Comparison of ENCODE assay signal across 17 cellular contexts in the genomic region with DNA sequence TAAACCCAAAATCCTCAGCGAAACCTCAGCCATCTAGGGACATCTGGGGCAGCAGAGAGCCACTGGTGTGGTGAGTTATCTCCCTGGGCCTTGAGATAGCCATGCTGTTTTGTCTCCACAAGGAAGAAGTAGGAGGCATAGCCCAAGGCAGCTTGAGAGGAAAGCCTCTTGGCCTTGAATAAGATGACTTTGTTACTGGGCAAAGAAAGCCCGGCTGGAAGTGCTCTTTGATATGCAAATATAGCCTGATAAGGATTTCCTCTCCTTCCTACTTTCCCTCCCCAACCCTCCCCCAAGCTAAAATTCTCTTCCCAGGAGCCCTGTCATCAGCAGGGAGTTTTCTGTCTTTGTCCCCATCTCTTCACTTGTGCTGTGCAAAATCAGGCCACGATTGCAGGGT.
DNase-seq lines count a peak whose midpoint lies in the region; ATAC-seq and TF ChIP-seq lines count a peak whose summit lies in the region.
"Had no signal": no experiment of that assay in that cellular context is flagged by ENCODE, and none has a peak within 500 bp of the region (broad histone marks: within the 10 kb centered on the region; RNA-seq: fewer than 3 reads in every experiment).

No MANE protein-coding gene starts in this region.

- no peak overlapping the region for H2BK20ac ChIP-seq in H9 (ENCODE audit: low read depth, low read length, poor library complexity, severe bottlenecking)

- H3K4me1 ChIP-seq in H9 (ENCODE audit: insufficient read depth, low read length) (peaks cover 10% of the 10 kb centered on the region; the same call in 1 of the 2 replicates), endodermal cell (ENCODE audit: control insufficient read depth, insufficient read depth, low read length) (peaks cover 7% of the 10 kb centered on the region), testis (peaks cover 4% of the 10 kb centered on the region), foreskin keratinocyte (no peaks in the 10 kb centered on the region)
- H3K4me1 ChIP-seq: A549 had no signal

- H3K23me2 ChIP-seq in H9 (ENCODE audit: insufficient read length, low read depth, low read length, poor library complexity, severe bottlenecking), result no peaks in the 10 kb centered on the region

- H2AK5ac ChIP-seq in H9 (ENCODE audit: insufficient read length, low read length), result no peak overlapping the region

- no CpG with 5 or more reads among the region's 3 CpGs for WGBS in H9 (ENCODE audit: extremely low coverage, insufficient read length, low lambda C conversion rate)
- WGBS in endodermal cell (ENCODE audit: insufficient coverage in 1 of 2, insufficient read length in 1 of 2), 2 experiments, result 32 to 43% methylated on average over 2 to 3 of the region's 3 CpGs
- WGBS in testis, 2 donors, result 56 to 75% methylated on average over 3 of the region's 3 CpGs

- no peaks in the 10 kb centered on the region for H3K79me2 ChIP-seq in H9 (ENCODE audit: insufficient read depth, low read length)

- no peak overlapping the region for H4K5ac ChIP-seq in H9 (ENCODE audit: insufficient read length, low read depth, low read length)

- H3K56ac ChIP-seq in H9 (ENCODE audit: insufficient read length, low read depth, low read length), result no peak overlapping the region

- H2BK12ac ChIP-seq in H9 (ENCODE audit: insufficient read length, low read depth, low read length), result no peak overlapping the region

- TF ChIP-seq CTCF in H9 (conservative IDR thresholded peaks at IDR 0.05) (no peak), endodermal cell (conservative IDR thresholded peaks at IDR 0.05) (peak; percentile 53), testis (IDR thresholded peaks at IDR 0.05) (no peak), foreskin keratinocyte (conservative IDR thresholded peaks at IDR 0.05) (no peak)

- H3K27ac Mint-ChIP-seq in H9, result peak overlapping the region; percentile 73 to 81 (median 79); a peak in 5 of 7 replicates
- H3K27ac Mint-ChIP-seq in endodermal cell, result peak overlapping the region; percentile 74
- H3K27ac Mint-ChIP-seq: B cell had no signal

- no peak overlapping the region for H3K4ac ChIP-seq in H9 (ENCODE audit: low read depth, low read length)

- H2BK15ac ChIP-seq in H9 (ENCODE audit: low read depth, low read length), result no peak overlapping the region

- no peak overlapping the region for H2BK5ac ChIP-seq in H9 (ENCODE audit: insufficient read length, low read length)

- H3K36me3 Mint-ChIP-seq in H9 (ENCODE audit: insufficient read depth in 1 of 3, low read depth in 3 of 3) (peaks cover 0 to 28% (median 13%) of the 10 kb centered on the region in 3 experiments; a peak in 6 of 7 replicates), endodermal cell (ENCODE audit: low read depth) (peaks cover 6% of the 10 kb centered on the region)
- H3K36me3 Mint-ChIP-seq: CD14-positive monocyte had no signal

- H3T11ph ChIP-seq in H9 (ENCODE audit: low read length), result no peak overlapping the region

- H3K27ac ChIP-seq in H9 (ENCODE audit: insufficient read length, low read depth, low read length), result no peak overlapping the region
- H3K27ac ChIP-seq in endodermal cell (ENCODE audit: low read depth, low read length), result no peak overlapping the region
- H3K27ac ChIP-seq in testis, result no peak overlapping the region
- H3K27ac ChIP-seq in foreskin keratinocyte, result no peak overlapping the region
- H3K27ac ChIP-seq: A549, GM23248 had no signal

- peak; percentile 61 for DNase-seq in H9
- DNase-seq in endodermal cell, result peak; percentile 79
- DNase-seq in iPS-NIHi7 (ENCODE audit: extremely low spot score), result peak; percentile 74
- peak; percentile 46 for DNase-seq in testis
- no peak for DNase-seq in cerebellum (ENCODE audit: low spot score)
- no peak for DNase-seq in foreskin keratinocyte
- DNase-seq: GF-D8, GM23248, Kasumi-1, NCI-H187, NCI-H446, PC-3, SHP77 had no signal

- H3K9ac ChIP-seq in H9 (ENCODE audit: extremely low read depth, insufficient read length, low read length) (no peak overlapping the region), endodermal cell (ENCODE audit: extremely low read depth, low read length, poor library complexity, severe bottlenecking) (no peak overlapping the region)
- H3K9ac ChIP-seq: GM23248 had no signal

- H3K9me3 ChIP-seq in H9 (ENCODE audit: control insufficient read depth, low read depth, low read length) (no peaks in the 10 kb centered on the region), endodermal cell (ENCODE audit: control insufficient read depth, low read length) (peaks cover 13% of the 10 kb centered on the region), testis (no peaks in the 10 kb centered on the region)
- H3K9me3 ChIP-seq: A549 had no signal

- H4K8ac ChIP-seq in H9 (replicated peaks; ENCODE audit: insufficient read length, low read depth, low read length), result no peak overlapping the region

- 0 out of 5 replicates have a peak overlapping the region, but pooled peaks of 1 of the 2 experiments have one; percentile 11 for H3K4me3 Mint-ChIP-seq in H9
- H3K4me3 Mint-ChIP-seq in endodermal cell, result peak overlapping the region; percentile 2
- H3K4me3 Mint-ChIP-seq: B cell, CD14-positive monocyte had no signal

- H3K4me3 ChIP-seq in endodermal cell (ENCODE audit: low read length) (no peak overlapping the region), testis (no peak overlapping the region)
- H3K4me3 ChIP-seq: A549, GM23248 had no signal

- H3K4me1 Mint-ChIP-seq in H9 (peaks cover 24 to 26% of the 10 kb centered on the region in 2 experiments), endodermal cell (peaks cover 32% of the 10 kb centered on the region)
- H3K4me1 Mint-ChIP-seq: B cell, CD14-positive monocyte had no signal

- H3K18ac ChIP-seq in H9 (ENCODE audit: insufficient read length, low read depth, low read length), result no peak overlapping the region

- H3K14ac ChIP-seq in H9 (ENCODE audit: insufficient read depth, low read length), result no peak overlapping the region

- intact Hi-C loops in testis (cut with DNase I; ENCODE audit: low total_unique reads), result no loop called here

- H2AFZ ChIP-seq in H9 (ENCODE audit: low read length), result no peak overlapping the region
- H2AFZ ChIP-seq: GM23248 had no signal

- no peaks in the 10 kb centered on the region for H3K79me1 ChIP-seq in H9 (ENCODE audit: insufficient read depth, low read depth, low read length, poor library complexity, severe bottlenecking)

- no peak for TF ChIP-seq POLR2A in testis (IDR thresholded peaks at IDR 0.05)

- H3K4me2 ChIP-seq in H9 (ENCODE audit: insufficient read depth, insufficient read length, low read length), result no peak overlapping the region
- H3K4me2 ChIP-seq: A549 had no signal

- H3K27me3 ChIP-seq in H9 (ENCODE audit: insufficient read depth, low read length) (no peaks in the 10 kb centered on the region), endodermal cell (ENCODE audit: control insufficient read depth, insufficient read depth, low read length, poor library complexity, severe bottlenecking) (no peaks in the 10 kb centered on the region), testis (no peaks in the 10 kb centered on the region), foreskin keratinocyte (no peaks in the 10 kb centered on the region)

- H4K20me1 ChIP-seq in H9 (ENCODE audit: control insufficient read depth, insufficient read depth, insufficient read length), result no peaks in the 10 kb centered on the region

- H2BK120ac ChIP-seq in H9 (ENCODE audit: low read depth, low read length, poor library complexity, severe bottlenecking), result no peak overlapping the region

- H3K23ac ChIP-seq in H9 (ENCODE audit: insufficient read length, low read depth, low read length), result no peak overlapping the region

- H3K27me3 Mint-ChIP-seq in H9 (ENCODE audit: low read depth) (peaks cover 2% of the 10 kb centered on the region; the same call in 1 of the 2 replicates), endodermal cell (ENCODE audit: insufficient read depth) (no peaks in the 10 kb centered on the region)
- H3K27me3 Mint-ChIP-seq: B cell had no signal

- no peak overlapping the region for H4K91ac ChIP-seq in H9 (ENCODE audit: insufficient read length, low read depth, low read length)

- H3K9me3 Mint-ChIP-seq in H9 (peaks cover 10 to 34% of the 10 kb centered on the region in 2 experiments), endodermal cell (peaks cover 18% of the 10 kb centered on the region)

- ATAC-seq in foreskin keratinocyte, result no peak
- no peak for ATAC-seq in HG03378 (IDR thresholded peaks at IDR 0.05; ENCODE audit: unreplicated experiment)
- ATAC-seq: A549, PC-3 had no signal

- no peaks in the 10 kb centered on the region for H3K36me3 ChIP-seq in endodermal cell (ENCODE audit: control insufficient read depth, insufficient read depth, low read length)
- H3K36me3 ChIP-seq in testis (ENCODE audit: low read depth, missing control alignments), result no peaks in the 10 kb centered on the region

Comparison
In these comparisons a context has a peak if more than half of its experiments do, and no peak if none do; other contexts are left out.
1. DNase-seq: peak in H9 (single experiment), endodermal cell (single experiment), iPS-NIHi7 (single experiment) and testis (single experiment); none in cerebellum (single experiment) and foreskin keratinocyte (0 of 2).